In the genomic region with DNA sequence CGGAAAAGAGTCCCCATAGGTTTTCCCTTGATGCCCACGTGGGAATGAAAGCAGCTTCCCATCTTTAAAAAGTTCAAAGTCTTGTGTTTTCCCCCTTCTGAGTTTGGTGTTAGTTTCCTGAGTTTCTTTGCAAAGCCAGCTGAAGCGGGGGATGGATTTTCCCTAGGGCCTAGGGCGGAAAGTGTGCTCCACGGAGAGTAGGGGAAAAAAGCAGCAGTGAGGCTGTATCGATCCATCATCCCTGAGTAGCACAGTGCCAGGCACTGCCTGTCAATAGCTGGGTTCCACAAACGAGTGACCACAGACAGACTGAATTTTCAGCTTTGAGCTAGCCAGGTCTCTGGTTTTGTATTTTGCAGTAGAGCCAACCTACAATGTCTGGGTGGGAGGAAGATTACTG, we compare ENCODE assay signal across 1 cellular context.
TF ChIP-seq lines count a peak whose summit lies in the region.

No MANE protein-coding gene starts in this region.

TF ChIP-seq in IMR-90, 13 proteins besides CTCF, POLR2A, EP300 and RAD21:
- TF ChIP-seq MAFK (IDR thresholded peaks at IDR 0.05; ENCODE audit: low read depth, low read length) (no peak), SMC3 (IDR thresholded peaks at IDR 0.05; ENCODE audit: low read depth, low read length) (no peak), BHLHE40 (IDR thresholded peaks at IDR 0.05; ENCODE audit: low read depth, low read length) (no peak), MXI1 (IDR thresholded peaks at IDR 0.05; ENCODE audit: borderline replicate concordance, low read depth, low read length) (no peak), MAZ (IDR thresholded peaks at IDR 0.05; ENCODE audit: borderline replicate concordance, low read depth, low read length) (no peak), NFE2L2 (IDR thresholded peaks at IDR 0.05; ENCODE audit: low read depth, low read length) (no peak), RFX5 (IDR thresholded peaks at IDR 0.05; ENCODE audit: low read depth, low read length) (no peak), RCOR1 (IDR thresholded peaks at IDR 0.05; ENCODE audit: insufficient replicate concordance, low read length) (no peak), CHD1 (IDR thresholded peaks at IDR 0.05; ENCODE audit: low read depth, low read length) (no peak), FOS (IDR thresholded peaks at IDR 0.05; ENCODE audit: low read depth, low read length) (no peak), CEBPB (IDR thresholded peaks at IDR 0.05; ENCODE audit: low read depth, low read length) (no peak)
- TF ChIP-seq, protein P1, sequence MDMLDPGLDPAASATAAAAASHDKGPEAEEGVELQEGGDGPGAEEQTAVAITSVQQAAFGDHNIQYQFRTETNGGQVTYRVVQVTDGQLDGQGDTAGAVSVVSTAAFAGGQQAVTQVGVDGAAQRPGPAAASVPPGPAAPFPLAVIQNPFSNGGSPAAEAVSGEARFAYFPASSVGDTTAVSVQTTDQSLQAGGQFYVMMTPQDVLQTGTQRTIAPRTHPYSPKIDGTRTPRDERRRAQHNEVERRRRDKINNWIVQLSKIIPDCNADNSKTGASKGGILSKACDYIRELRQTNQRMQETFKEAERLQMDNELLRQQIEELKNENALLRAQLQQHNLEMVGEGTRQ (IDR thresholded peaks at IDR 0.05; ENCODE audit: low read depth, low read length) = no peak
- TF ChIP-seq, protein P2, sequence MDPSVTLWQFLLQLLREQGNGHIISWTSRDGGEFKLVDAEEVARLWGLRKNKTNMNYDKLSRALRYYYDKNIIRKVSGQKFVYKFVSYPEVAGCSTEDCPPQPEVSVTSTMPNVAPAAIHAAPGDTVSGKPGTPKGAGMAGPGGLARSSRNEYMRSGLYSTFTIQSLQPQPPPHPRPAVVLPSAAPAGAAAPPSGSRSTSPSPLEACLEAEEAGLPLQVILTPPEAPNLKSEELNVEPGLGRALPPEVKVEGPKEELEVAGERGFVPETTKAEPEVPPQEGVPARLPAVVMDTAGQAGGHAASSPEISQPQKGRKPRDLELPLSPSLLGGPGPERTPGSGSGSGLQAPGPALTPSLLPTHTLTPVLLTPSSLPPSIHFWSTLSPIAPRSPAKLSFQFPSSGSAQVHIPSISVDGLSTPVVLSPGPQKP (IDR thresholded peaks at IDR 0.05; ENCODE audit: borderline replicate concordance, low read depth, low read length) = no peak
